8 cellular contexts compared by ENCODE assay signal in genomic region chr11:47373876-47374820, GRCh38. TPM values are rescaled to one million over a fixed set of nuclear protein-coding genes. Genes with fewer than 3 reads are reported as not detected.
A peak's percentile ranks its signal among the peaks of the same experiment; 100 is the strongest.
DNase-seq lines count a peak whose midpoint lies in the region; ATAC-seq and TF ChIP-seq lines count a peak whose summit lies in the region.

No MANE protein-coding gene starts in this region.

- no peaks in the 10 kb centered on the region for H3K9me3 Mint-ChIP-seq in activated T-cell treated with anti-CD3 and anti-CD28 coated beads, Interleukin-2, amount 50 U/mL, for 4 hours
- no peaks in the 10 kb centered on the region for H3K9me3 Mint-ChIP-seq in natural killer cell
- no peaks in the 10 kb centered on the region for H3K9me3 Mint-ChIP-seq in stimulated activated naive B cell treated with anti-CD40 and anti-IgM and Interleukin-4, amounts not matched to agents 10 μg/mL and 1 μg/mL and 100 μg/mL, for 72 hours

- no peak overlapping the region for H3K4me3 ChIP-seq in Panc1 (ENCODE audit: low read depth in 2 of 2, low read length in 2 of 2)

- POLR2A ChIA-PET in Panc1 (lab: Charles Lee): interaction anchor here (0.6 kb wide), 1 partner anchor 356 kb away, joined by 6 read pairs; no protein-coding TSS in a partner anchor

- no peaks in the 10 kb centered on the region for H3K36me3 Mint-ChIP-seq in activated T-cell treated with anti-CD3 and anti-CD28 coated beads, Interleukin-2, amount 50 U/mL, for 4 hours (ENCODE audit: insufficient read depth)
- H3K36me3 Mint-ChIP-seq in natural killer cell: no peaks in the 10 kb centered on the region
- H3K36me3 Mint-ChIP-seq in stimulated activated naive B cell treated with anti-CD40 and anti-IgM and Interleukin-4, amounts not matched to agents 10 μg/mL and 1 μg/mL and 100 μg/mL, for 72 hours: peaks cover 44 to 62% of the 10 kb centered on the region in 2 donors

- peak; percentile 95 for ATAC-seq in Panc1
- peak; percentile 85 to 87 for ATAC-seq in activated T-cell treated with anti-CD3 and anti-CD28 coated beads, Interleukin-2, amount 50 U/mL, for 4 hours
- peak; percentile 78 to 91 (median 88) for ATAC-seq in natural killer cell
- peak; percentile 27 to 32 for ATAC-seq in stimulated activated naive B cell treated with anti-CD40 and anti-IgM and Interleukin-4, amounts not matched to agents 10 μg/mL and 1 μg/mL and 100 μg/mL, for 72 hours (replicated peaks)
- no peak for ATAC-seq in HG03159 (IDR thresholded peaks at IDR 0.05; ENCODE audit: unreplicated experiment)

- no TSS peak for BruUV-seq in Panc1 (replicated peaks; lab: Mats Ljungman, UMichigan)

- CTCF ChIA-PET in Panc1 (lab: Charles Lee): interaction anchor here (0.8 to 1.5 kb wide), 5 partner anchors 9 to 80 kb away, joined by 3 to 8 read pairs (median 5); no protein-coding TSS in a partner anchor

- intact Hi-C loops in Panc1 (cut with micrococcal nuclease; ENCODE audit: unreplicated experiment) (loop anchor here (5.0 kb wide), 1 partner anchor 78 kb away; no protein-coding TSS in a partner anchor), natural killer cell (cut with micrococcal nuclease) (loop anchor here (1.0 kb wide), 2 partner anchors 34 to 80 kb away; partner anchors contain the start of gene SLC39A13)

- peak overlapping the region in 1 of 2 donors; percentile 31 for H3K27ac Mint-ChIP-seq in natural killer cell
- H3K27ac Mint-ChIP-seq in stimulated activated naive B cell treated with anti-CD40 and anti-IgM and Interleukin-4, amounts not matched to agents 10 μg/mL and 1 μg/mL and 100 μg/mL, for 72 hours: peak overlapping the region; percentile 92

- H3K27me3 ChIP-seq in Panc1 (ENCODE audit: control insufficient read depth, insufficient read depth, low read length): no peaks in the 10 kb centered on the region

- H3K36me3 ChIP-seq in Panc1 (ENCODE audit: control insufficient read depth, insufficient read depth, low read length): no peaks in the 10 kb centered on the region

- no peaks in the 10 kb centered on the region for H3K9me3 ChIP-seq in Panc1 (ENCODE audit: control insufficient read depth, insufficient read depth, low read depth, low read length)

- in situ Hi-C loops in Panc1 (cut with HindIII; ENCODE audit: low pct_unique_long_range_greater_than_20kb, low sequenced_read_pairs): no loop called here

- no peak overlapping the region for H3K27ac ChIP-seq in Panc1 (ENCODE audit: low read length)

- no peaks in the 10 kb centered on the region; the same call in 1 of the 2 replicates for H3K4me1 ChIP-seq in Panc1 (ENCODE audit: control insufficient read depth, insufficient read depth, low read length)

- H3K4me1 Mint-ChIP-seq in activated T-cell treated with anti-CD3 and anti-CD28 coated beads, Interleukin-2, amount 50 U/mL, for 4 hours (ENCODE audit: low read depth): peaks cover 22% of the 10 kb centered on the region
- H3K4me1 Mint-ChIP-seq in natural killer cell: peaks cover 0 to 5% of the 10 kb centered on the region in 2 donors
- peaks cover 43 to 75% of the 10 kb centered on the region in 2 donors for H3K4me1 Mint-ChIP-seq in stimulated activated naive B cell treated with anti-CD40 and anti-IgM and Interleukin-4, amounts not matched to agents 10 μg/mL and 1 μg/mL and 100 μg/mL, for 72 hours

- TF ChIP-seq CTCF in Panc1 (IDR thresholded peaks at IDR 0.05): peak; percentile 98
- TF ChIP-seq CTCF in natural killer cell (IDR thresholded peaks at IDR 0.05): peak; percentile 96

- H3K4me3 Mint-ChIP-seq in activated T-cell treated with anti-CD3 and anti-CD28 coated beads, Interleukin-2, amount 50 U/mL, for 4 hours: no peak overlapping the region
- no peak overlapping the region for H3K4me3 Mint-ChIP-seq in natural killer cell
- peak overlapping the region in 1 of 2 donors; percentile 60 for H3K4me3 Mint-ChIP-seq in stimulated activated naive B cell treated with anti-CD40 and anti-IgM and Interleukin-4, amounts not matched to agents 10 μg/mL and 1 μg/mL and 100 μg/mL, for 72 hours

- H3K27me3 Mint-ChIP-seq in activated T-cell treated with anti-CD3 and anti-CD28 coated beads, Interleukin-2, amount 50 U/mL, for 4 hours (ENCODE audit: low read depth): no peaks in the 10 kb centered on the region
- no peaks in the 10 kb centered on the region for H3K27me3 Mint-ChIP-seq in natural killer cell (ENCODE audit: low read depth in 2 of 2)
- H3K27me3 Mint-ChIP-seq in stimulated activated naive B cell treated with anti-CD40 and anti-IgM and Interleukin-4, amounts not matched to agents 10 μg/mL and 1 μg/mL and 100 μg/mL, for 72 hours: no peaks in the 10 kb centered on the region

- DNase-seq in Daoy (ENCODE audit: low read depth) (peak; percentile 72), HK-2 (ENCODE audit: unreplicated experiment) (peak; percentile 67), Panc1 (ENCODE audit: low read depth, low spot score) (peak; percentile 33), fibroblast of gingiva (ENCODE audit: low read depth) (peak; percentile 44), natural killer cell (peak; percentile 82)
- DNase-seq in activated T-cell treated with anti-CD3 and anti-CD28 coated beads, Interleukin-2, amount 50 U/mL, for 4 hours: peak; percentile 85
- DNase-seq in stimulated activated naive B cell treated with anti-CD40 and anti-IgM and Interleukin-4, amounts not matched to agents 10 μg/mL and 1 μg/mL and 100 μg/mL, for 72 hours: peak; percentile 43

RNA-seq across cellular contexts. Expression of gene SPI1, which starts 4.2 kb away (rescaled TPM):
- total RNA-seq in Daoy (2014; rRNA removed; shearing (Covaris generic)): not detected in 2 replicates
- total RNA-seq in Panc1 (2021; ENCODE audit: unreplicated experiment): 0.31 TPM
- polyA plus RNA-seq in Panc1 (2012; ENCODE audit: insufficient read length): not detected
- 1 to 10 TPM in 2 of 3 donors, under 1 TPM in 1; 0.74 to 2.3 (median 1.1) TPM for total RNA-seq in activated T-cell treated with anti-CD3 and anti-CD28 coated beads, Interleukin-2, amount 50 U/mL, for 4 hours
- 10 to 100 TPM; 15.0 to 65.4 (median 55.4) TPM for total RNA-seq in natural killer cell

RNA-seq across cellular contexts. Expression of gene MYBPC3, which starts 21.6 kb away (rescaled TPM):
- not detected in 2 replicates for total RNA-seq in Daoy (2014; rRNA removed; shearing (Covaris generic))
- total RNA-seq in Panc1 (2021; ENCODE audit: unreplicated experiment): not detected
- not detected for polyA plus RNA-seq in Panc1 (2012; ENCODE audit: insufficient read length)
- not detected for total RNA-seq in activated T-cell treated with anti-CD3 and anti-CD28 coated beads, Interleukin-2, amount 50 U/mL, for 4 hours
- under 1 TPM in 2 of 3 donors, not detected in 1; 0.45 to 0.53 TPM for total RNA-seq in natural killer cell

RNA-seq across cellular contexts. Expression of gene SLC39A13, which starts 34.2 kb away (rescaled TPM):
- total RNA-seq in Daoy (2014; rRNA removed; shearing (Covaris generic)): 29.8 and 50.5 TPM in 2 replicates
- 50.2 TPM for total RNA-seq in Panc1 (2021; ENCODE audit: unreplicated experiment)
- polyA plus RNA-seq in Panc1 (2012; ENCODE audit: insufficient read length): 71.3 TPM
- 10 to 100 TPM; 18.7 to 20.8 (median 19.5) TPM for total RNA-seq in activated T-cell treated with anti-CD3 and anti-CD28 coated beads, Interleukin-2, amount 50 U/mL, for 4 hours
- 10 to 100 TPM; 29.1 to 34.7 (median 32.6) TPM for total RNA-seq in natural killer cell

RNA-seq across cellular contexts. Expression of gene PSMC3, which starts 52.1 kb away (rescaled TPM):
- total RNA-seq in Daoy (2014; rRNA removed; shearing (Covaris generic)): 272 and 370 TPM in 2 replicates
- total RNA-seq in Panc1 (2021; ENCODE audit: unreplicated experiment): 181 TPM
- 229 TPM for polyA plus RNA-seq in Panc1 (2012; ENCODE audit: insufficient read length)
- 100 to 1,000 TPM; 275 to 300 (median 299) TPM for total RNA-seq in activated T-cell treated with anti-CD3 and anti-CD28 coated beads, Interleukin-2, amount 50 U/mL, for 4 hours
- total RNA-seq in natural killer cell: 10 to 100 TPM; 74.0 to 85.9 (median 77.7) TPM

Comparison
In these comparisons a context has a peak if more than half of its experiments do, and no peak if none do; other contexts are left out.
1. DNase-seq: peak in every context shown above with its lines; median percentile 85 in activated T-cell treated with anti-CD3 and anti-CD28 coated beads, Interleukin-2, amount 50 U/mL, for 4 hours; 82 in natural killer cell; 72 in Daoy; 67 in HK-2; 44 in fibroblast of gingiva; 43 in stimulated activated naive B cell treated with anti-CD40 and anti-IgM and Interleukin-4, amounts not matched to agents 10 μg/mL and 1 μg/mL and 100 μg/mL, for 72 hours; 33 in Panc1.
2. RNA of gene SPI1, which starts 4.2 kb away (total RNA-seq): 15.0 to 65.4 TPM in natural killer cell; 0.74 to 2.3 TPM in activated T-cell treated with anti-CD3 and anti-CD28 coated beads, Interleukin-2, amount 50 U/mL, for 4 hours, 0.31 TPM in Panc1 (single experiment) and not detected in Daoy; every median in the first group is over 4 times any median in the second.